In genomic region chr19:45883881-45884681, GRCh38 we compare ENCODE assay signal across 11 cellular contexts. TPM values are rescaled to one million over a fixed set of nuclear protein-coding genes. Genes with fewer than 3 reads are reported as not detected.
DNase-seq lines count a peak whose midpoint lies in the region; ATAC-seq and TF ChIP-seq lines count a peak whose summit lies in the region.
"Had no signal": no experiment of that assay in that cellular context is flagged by ENCODE, and none has a peak within 500 bp of the region (broad histone marks: within the 10 kb centered on the region; RNA-seq: fewer than 3 reads in every experiment).

No MANE protein-coding gene starts in this region.

- CTCF ChIA-PET in A673 (lab: Charles Lee): interaction anchor here (0.6 kb wide), 2 partner anchors 13 to 114 kb away, joined by 4 read pairs; no protein-coding TSS in a partner anchor

- peak overlapping the region; percentile 79 for H3K4me3 ChIP-seq in A673 (ENCODE audit: low read depth, low read length, poor library complexity, severe bottlenecking)
- H3K4me3 ChIP-seq in HFF-Myc (replicated peaks; ENCODE audit: low read depth, low read length): peak overlapping the region; percentile 12; the same call in 1 of the 2 replicates
- no peak overlapping the region for H3K4me3 ChIP-seq in body of pancreas

- BruUV-seq in A673 (replicated peaks; lab: Mats Ljungman, UMichigan): no TSS peak

- no peak overlapping the region for H3K27ac ChIP-seq in A673 (ENCODE audit: low read depth, low read length, poor library complexity, severe bottlenecking)
- H3K27ac ChIP-seq in body of pancreas: peak overlapping the region; percentile 83 to 96 (median 90)

- TF ChIP-seq CTCF in A673 (conservative IDR thresholded peaks at IDR 0.05; ENCODE audit: low read depth, low read length) (no peak), HFF-Myc (IDR thresholded peaks at IDR 0.05; ENCODE audit: low read depth, low read length, missing control alignments) (no peak), body of pancreas (IDR thresholded peaks at IDR 0.05) (no peak)

- WGBS in body of pancreas, 2 donors: 41 to 73% methylated on average over 3 to 52 of the region's 57 CpGs

- TF ChIP-seq POLR2A in body of pancreas (IDR thresholded peaks at IDR 0.05): no peak

- POLR2A ChIA-PET in A673 (lab: Charles Lee; ENCODE audit: low non-redundant PET): no interaction called here
- POLR2A ChIA-PET in naive thymus-derived CD8-positive, alpha-beta T cell (lab: Charles Lee): interaction anchor here (0.7 to 3.1 kb wide), 4 partner anchors 18 to 1790 kb away, joined by 3 to 33 read pairs (median 7); partner anchors contain the start of genes FOXA3, MYPOP and SYMPK

- no peak for ATAC-seq in body of pancreas
- no peak for ATAC-seq in naive thymus-derived CD8-positive, alpha-beta T cell
- no peak for ATAC-seq in GM19395 (IDR thresholded peaks at IDR 0.05; ENCODE audit: unreplicated experiment)

- H3K9me3 Mint-ChIP-seq in naive thymus-derived CD8-positive, alpha-beta T cell: peaks cover 0 to 2% (median 0%) of the 10 kb centered on the region in 9 donors

- peak overlapping the region; percentile 12 to 91 (median 83) for H3K4me3 Mint-ChIP-seq in naive thymus-derived CD8-positive, alpha-beta T cell

- H3K9me3 ChIP-seq in A673 (ENCODE audit: low read depth, low read length, poor library complexity, severe bottlenecking): no peaks in the 10 kb centered on the region
- no peaks in the 10 kb centered on the region for H3K9me3 ChIP-seq in body of pancreas

- H3K36me3 Mint-ChIP-seq in naive thymus-derived CD8-positive, alpha-beta T cell: no peaks in the 10 kb centered on the region

- H3K4me1 ChIP-seq in A673 (ENCODE audit: insufficient read depth, low read length, poor library complexity, severe bottlenecking) (peaks cover 29% of the 10 kb centered on the region), body of pancreas (peaks cover 68% of the 10 kb centered on the region)

- intact Hi-C loops in A673 (cut with micrococcal nuclease; ENCODE audit: unreplicated experiment) (loop anchor here (1.0 kb wide), 1 partner anchor 21 kb away; the partner anchor contains the start of gene SYMPK), body of pancreas (cut with DNase I) (no loop called here)

- peaks cover 0 to 2% (median 0%) of the 10 kb centered on the region in 5 donors for H3K27me3 Mint-ChIP-seq in naive thymus-derived CD8-positive, alpha-beta T cell

- no peaks in the 10 kb centered on the region for H3K27me3 ChIP-seq in A673 (replicated peaks; ENCODE audit: insufficient read depth, low read depth, low read length, poor library complexity)
- H3K27me3 ChIP-seq in body of pancreas: no peaks in the 10 kb centered on the region

- H3K27ac Mint-ChIP-seq in naive thymus-derived CD8-positive, alpha-beta T cell: peak overlapping the region in 7 of 10 donors; percentile 17 to 90 (median 65)

- DNase-seq in A673 (ENCODE audit: low spot score) (no peak), HFF-Myc (ENCODE audit: extremely low read depth, low read depth) (no peak), body of pancreas (peak in 3 of 4 donors; percentile 38 to 44 (median 44)), NCI-H345 (lab: John Stamatoyannopoulos, UW) (no peak), NCI-H1105 treated with DMSO at 0.1 percent for 48 hours (lab: John Stamatoyannopoulos, UW) (no peak), NCI-H1105 (lab: John Stamatoyannopoulos, UW) (no peak)
- peak in 1 of 10 donors; percentile 64 for DNase-seq in naive thymus-derived CD8-positive, alpha-beta T cell
- DNase-seq: cortex of kidney had no signal

- H3K36me3 ChIP-seq in A673 (ENCODE audit: insufficient read depth, low read length, poor library complexity, severe bottlenecking) (peaks cover 2% of the 10 kb centered on the region), body of pancreas (replicated peaks in 1 of 2; ENCODE audit: insufficient read depth in 1 of 2, low read depth in 2 of 2) (no peaks in the 10 kb centered on the region)

- peaks cover 16 to 31% (median 28%) of the 10 kb centered on the region in 4 donors for H3K4me1 Mint-ChIP-seq in naive thymus-derived CD8-positive, alpha-beta T cell

RNA-seq across cellular contexts. Expression of gene IRF2BP1, which starts 1.9 kb away (rescaled TPM):
- total RNA-seq in A673 (2021): 29.7 and 34.5 TPM in 2 replicates
- total RNA-seq in body of pancreas: 10 to 100 TPM; 24.1 to 25.1 TPM
- 10 to 100 TPM; 32.9 to 33.8 TPM for total RNA-seq in naive thymus-derived CD8-positive, alpha-beta T cell
- polyA plus RNA-seq in naive thymus-derived CD8-positive, alpha-beta T cell: 1 to 10 TPM; 7.0 to 9.1 (median 7.6) TPM

RNA-seq across cellular contexts. Expression of gene MYPOP, which starts 18.3 kb away (rescaled TPM):
- total RNA-seq in A673 (2021): 11.4 and 13.5 TPM in 2 replicates
- 10 to 100 TPM in 1 of 2 donors, 1 to 10 TPM in 1; 6.7 to 13.5 TPM for total RNA-seq in body of pancreas
- 10 to 100 TPM; 10.5 to 10.9 TPM for total RNA-seq in naive thymus-derived CD8-positive, alpha-beta T cell
- under 1 TPM in 1 of 3 donors, not detected in 2; 0.23 TPM for polyA plus RNA-seq in naive thymus-derived CD8-positive, alpha-beta T cell

RNA-seq across cellular contexts. Expression of gene FOXA3, which starts 20.0 kb away (rescaled TPM):
- total RNA-seq in A673 (2021): not detected in 2 replicates
- total RNA-seq in body of pancreas: 10 to 100 TPM in 1 of 2 donors, 1 to 10 TPM in 1; 3.0 to 16.3 TPM
- total RNA-seq in naive thymus-derived CD8-positive, alpha-beta T cell: not detected
- not detected for polyA plus RNA-seq in naive thymus-derived CD8-positive, alpha-beta T cell
- total RNA-seq: LHCN-M2 had no signal

RNA-seq across cellular contexts. Expression of gene SYMPK, which starts 21.1 kb away (rescaled TPM):
- 85.5 and 92.4 TPM in 2 replicates for total RNA-seq in A673 (2021)
- total RNA-seq in body of pancreas: 10 to 100 TPM; 23.3 to 32.3 TPM
- total RNA-seq in naive thymus-derived CD8-positive, alpha-beta T cell: 10 to 100 TPM; 89.9 to 91.1 TPM
- polyA plus RNA-seq in naive thymus-derived CD8-positive, alpha-beta T cell: 10 to 100 TPM in 2 of 3 donors, 1 to 10 TPM in 1; 4.4 to 15.4 (median 13.8) TPM

RNA-seq across cellular contexts. Expression of gene NANOS2, which starts 30.5 kb away (rescaled TPM):
- total RNA-seq in A673 (2021): not detected in 2 replicates
- total RNA-seq in body of pancreas: not detected
- not detected for total RNA-seq in naive thymus-derived CD8-positive, alpha-beta T cell
- polyA plus RNA-seq in naive thymus-derived CD8-positive, alpha-beta T cell: not detected
- total RNA-seq: kidney epithelial cell, LHCN-M2 had no signal

Comparison
In these comparisons a context has a peak if more than half of its experiments do, and no peak if none do; other contexts are left out.
1. DNase-seq: peak in body of pancreas (3 of 4); none in A673 (single experiment), HFF-Myc (single experiment), NCI-H345 (single experiment), NCI-H1105 treated with DMSO at 0.1 percent for 48 hours (single experiment) and NCI-H1105 (single experiment).
2. H3K4me3 ChIP-seq: peak in A673 (single experiment) and HFF-Myc (single experiment); none in body of pancreas (0 of 2).